Comparison of ENCODE assay signal across 14 cellular contexts in genomic region chr6:158639056-158639455, GRCh38.
DNase-seq lines count a peak whose midpoint lies in the region; ATAC-seq lines count a peak whose summit lies in the region.
"Had no signal": no experiment of that assay in that cellular context is flagged by ENCODE, and none has a peak within 500 bp of the region (broad histone marks: within the 10 kb centered on the region; RNA-seq: fewer than 3 reads in every experiment).

No MANE protein-coding gene starts in this region.

- H3K27me3 Mint-ChIP-seq in activated naive CD4-positive, alpha-beta T cell treated with anti-CD3 and anti-CD28 coated beads, Interleukin-2, amount 50 U/mL, for 24 hours = no peaks in the 10 kb centered on the region
- no peaks in the 10 kb centered on the region for H3K27me3 Mint-ChIP-seq in memory B cell
- no peaks in the 10 kb centered on the region for H3K27me3 Mint-ChIP-seq in stimulated activated naive B cell treated with anti-CD40 and anti-IgM and Interleukin-4, amounts not matched to agents 10 μg/mL and 1 μg/mL and 100 μg/mL, for 72 hours

- DNase-seq in activated naive CD4-positive, alpha-beta T cell (lab: John Stamatoyannopoulos, UW) = no peak
- peak; percentile 47 for DNase-seq in activated CD8-positive, alpha-beta memory T cell treated with anti-CD3 and anti-CD28 coated beads, Interleukin-2, amount 50 U/mL, for 48 hours
- no peak for DNase-seq in memory B cell (ENCODE audit: low spot score in 2 of 2)
- no peak for DNase-seq in stimulated activated naive B cell treated with anti-CD40 and anti-IgM and Interleukin-4, amounts not matched to agents 10 μg/mL and 1 μg/mL and 100 μg/mL, for 72 hours
- DNase-seq in T-helper 9 cell = no peak
- DNase-seq: foreskin melanocyte, left ventricle myocardium superior, NCI-H2171 treated with DMSO at 0.1 percent for 48 hours, NCI-H82, retina, substantia nigra had no signal

- H3K36me3 Mint-ChIP-seq in activated naive CD4-positive, alpha-beta T cell treated with anti-CD3 and anti-CD28 coated beads, Interleukin-2, amount 50 U/mL, for 24 hours = peaks cover 15% of the 10 kb centered on the region
- peaks cover 23% of the 10 kb centered on the region for H3K36me3 Mint-ChIP-seq in memory B cell
- peaks cover 23 to 41% of the 10 kb centered on the region in 2 donors for H3K36me3 Mint-ChIP-seq in stimulated activated naive B cell treated with anti-CD40 and anti-IgM and Interleukin-4, amounts not matched to agents 10 μg/mL and 1 μg/mL and 100 μg/mL, for 72 hours

- H3K4me3 Mint-ChIP-seq in activated naive CD4-positive, alpha-beta T cell treated with anti-CD3 and anti-CD28 coated beads, Interleukin-2, amount 50 U/mL, for 24 hours = no peak overlapping the region
- no peak overlapping the region for H3K4me3 Mint-ChIP-seq in memory B cell
- H3K4me3 Mint-ChIP-seq in stimulated activated naive B cell treated with anti-CD40 and anti-IgM and Interleukin-4, amounts not matched to agents 10 μg/mL and 1 μg/mL and 100 μg/mL, for 72 hours = no peak overlapping the region

- no peaks in the 10 kb centered on the region for H3K9me3 Mint-ChIP-seq in activated naive CD4-positive, alpha-beta T cell treated with anti-CD3 and anti-CD28 coated beads, Interleukin-2, amount 50 U/mL, for 24 hours
- no peaks in the 10 kb centered on the region for H3K9me3 Mint-ChIP-seq in memory B cell
- H3K9me3 Mint-ChIP-seq in stimulated activated naive B cell treated with anti-CD40 and anti-IgM and Interleukin-4, amounts not matched to agents 10 μg/mL and 1 μg/mL and 100 μg/mL, for 72 hours = no peaks in the 10 kb centered on the region

- H3K4me1 Mint-ChIP-seq in activated naive CD4-positive, alpha-beta T cell treated with anti-CD3 and anti-CD28 coated beads, Interleukin-2, amount 50 U/mL, for 24 hours = peaks cover 77% of the 10 kb centered on the region
- peaks cover 28% of the 10 kb centered on the region for H3K4me1 Mint-ChIP-seq in memory B cell
- H3K4me1 Mint-ChIP-seq in stimulated activated naive B cell treated with anti-CD40 and anti-IgM and Interleukin-4, amounts not matched to agents 10 μg/mL and 1 μg/mL and 100 μg/mL, for 72 hours = peaks cover 20 to 30% of the 10 kb centered on the region in 2 donors

- peak overlapping the region; percentile 91 for H3K27ac Mint-ChIP-seq in activated naive CD4-positive, alpha-beta T cell treated with anti-CD3 and anti-CD28 coated beads, Interleukin-2, amount 50 U/mL, for 24 hours
- H3K27ac Mint-ChIP-seq in memory B cell = peak overlapping the region; percentile 64
- peak overlapping the region; percentile 68 for H3K27ac Mint-ChIP-seq in stimulated activated naive B cell treated with anti-CD40 and anti-IgM and Interleukin-4, amounts not matched to agents 10 μg/mL and 1 μg/mL and 100 μg/mL, for 72 hours

- ATAC-seq in memory B cell (ENCODE audit: low read depth) = no peak
- no peak for ATAC-seq in stimulated activated naive B cell treated with anti-CD40 and anti-IgM and Interleukin-4, amounts not matched to agents 10 μg/mL and 1 μg/mL and 100 μg/mL, for 72 hours (replicated peaks)
- no peak for ATAC-seq in HG03095 (IDR thresholded peaks at IDR 0.05; ENCODE audit: unreplicated experiment)
- ATAC-seq in GM19397 (IDR thresholded peaks at IDR 0.05; ENCODE audit: unreplicated experiment) = no peak
